1 cellular context compared by ENCODE assay signal in genomic region chr16:4852221-4852872, GRCh38.
TF ChIP-seq lines count a peak whose summit lies in the region.

No MANE protein-coding gene starts in this region.

TF ChIP-seq in IMR-90, 13 proteins besides CTCF, POLR2A, EP300 and RAD21:
- TF ChIP-seq CHD1 (IDR thresholded peaks at IDR 0.05; ENCODE audit: low read depth, low read length): no peak
- TF ChIP-seq BHLHE40 (IDR thresholded peaks at IDR 0.05; ENCODE audit: low read depth, low read length): no peak
- no peak for TF ChIP-seq RFX5 (IDR thresholded peaks at IDR 0.05; ENCODE audit: low read depth, low read length)
- TF ChIP-seq CEBPB (IDR thresholded peaks at IDR 0.05; ENCODE audit: low read depth, low read length): no peak
- TF ChIP-seq RCOR1 (IDR thresholded peaks at IDR 0.05; ENCODE audit: insufficient replicate concordance, low read length): no peak
- no peak for TF ChIP-seq USF2 (IDR thresholded peaks at IDR 0.05; ENCODE audit: low read depth, low read length)
- TF ChIP-seq MAFK (IDR thresholded peaks at IDR 0.05; ENCODE audit: low read depth, low read length): no peak
- no peak for TF ChIP-seq ELK1 (IDR thresholded peaks at IDR 0.05; ENCODE audit: borderline replicate concordance, low read depth, low read length)
- TF ChIP-seq FOS (IDR thresholded peaks at IDR 0.05; ENCODE audit: low read depth, low read length): no peak
- no peak for TF ChIP-seq MXI1 (IDR thresholded peaks at IDR 0.05; ENCODE audit: borderline replicate concordance, low read depth, low read length)
- no peak for TF ChIP-seq MAZ (IDR thresholded peaks at IDR 0.05; ENCODE audit: borderline replicate concordance, low read depth, low read length)
